27 cellular contexts compared by ENCODE assay signal in genomic region chr2:66169076-66169475, GRCh38.
DNase-seq lines count a peak whose midpoint lies in the region.
"Had no signal": no experiment of that assay in that cellular context is flagged by ENCODE, and none has a peak within 500 bp of the region (broad histone marks: within the 10 kb centered on the region; RNA-seq: fewer than 3 reads in every experiment).

No MANE protein-coding gene starts in this region.

- peak; percentile 62 for DNase-seq in Jurkat, Clone E6-1 (ENCODE audit: low read depth, low spot score)
- DNase-seq in SW480 (ENCODE audit: low spot score): peak; percentile 58
- DNase-seq in activated CD4-positive, alpha-beta T cell treated with anti-CD3 and anti-CD28 coated beads for 4 hours: no peak
- DNase-seq in activated gamma-delta T cell (lab: John Stamatoyannopoulos, UW): no peak
- DNase-seq: 8988T; ACHN; AML-193; BE2C; C1 segment of cervical spinal cord; Caco-2; Calu3; CD4-positive, alpha-beta memory T cell; CD4-positive, alpha-beta T cell; CD4-positive, CD25-positive, alpha-beta regulatory T cell; CD8-positive, alpha-beta memory T cell; CD8-positive, alpha-beta T cell; COR-L47; DMS 273 treated with DMSO at 0.1 percent for 48 hours; DMS153; DMS53; DMS79; DMS79 treated with DMSO at 0.1 percent for 48 hours; DND-41; EL had no signal

- H3K4me3 ChIP-seq in Jurkat, Clone E6-1 (ENCODE audit: low read length): no peak overlapping the region
- H3K4me3 ChIP-seq: A549; BLaER1; BLaER1 treated with 17β-estradiol and CSF1 and Interleukin-3, amounts not matched to agents 10 nM and 100 nM had no signal

Comparison
In these comparisons a context has a peak if more than half of its experiments do, and no peak if none do; other contexts are left out.
1. DNase-seq: peak in Jurkat, Clone E6-1 (single experiment) and SW480 (single experiment); none in activated CD4-positive, alpha-beta T cell treated with anti-CD3 and anti-CD28 coated beads for 4 hours (0 of 2) and activated gamma-delta T cell (single experiment).